8 cellular contexts compared by ENCODE assay signal in genomic region chr20:6122873-6123649, GRCh38. TPM values are rescaled to one million over a fixed set of nuclear protein-coding genes. Genes with fewer than 3 reads are reported as not detected.
DNase-seq lines count a peak whose midpoint lies in the region; ATAC-seq and TF ChIP-seq lines count a peak whose summit lies in the region.

FERMT1 (minus strand) TSS chr20:6123030; CDS start chr20:6119554, 3,476 bp downstream.

- H3K4me1 ChIP-seq in CD8-positive, alpha-beta T cell (ENCODE audit: insufficient read depth, low read length): no peaks in the 10 kb centered on the region
- H3K4me1 ChIP-seq in right lobe of liver: peaks cover 0 to 15% (median 0%) of the 10 kb centered on the region in 4 donors

- CTCF ChIA-PET in CD8-positive, alpha-beta T cell (lab: Charles Lee): no interaction called here

- no peaks in the 10 kb centered on the region for H3K36me3 Mint-ChIP-seq in CD8-positive, alpha-beta T cell

- H3K9me3 Mint-ChIP-seq in CD8-positive, alpha-beta T cell: no peaks in the 10 kb centered on the region

- peak; percentile 25 for TF ChIP-seq POLR2A in right lobe of liver (IDR thresholded peaks at IDR 0.05)

- no peak within 1 kb of the TSS for H3K27ac Mint-ChIP-seq in CD8-positive, alpha-beta T cell

- no peak for TF ChIP-seq CTCF in CD8-positive, alpha-beta T cell (IDR thresholded peaks at IDR 0.05)
- peak in 3 of 4 donors; percentile 26 to 42 (median 31) for TF ChIP-seq CTCF in right lobe of liver (IDR thresholded peaks at IDR 0.05)

- no peak within 1 kb of the TSS for H3K27ac ChIP-seq in CD8-positive, alpha-beta T cell (ENCODE audit: low read depth, low read length)
- no peak within 1 kb of the TSS for H3K27ac ChIP-seq in right lobe of liver

- no peak for ATAC-seq in CD8-positive, alpha-beta T cell
- ATAC-seq in GM19467 (IDR thresholded peaks at IDR 0.05; ENCODE audit: unreplicated experiment) (peak; percentile 60), right lobe of liver (peak; percentile 97 to 99 (median 98))

- peaks cover 4% of the 10 kb centered on the region for H3K27me3 ChIP-seq in CD8-positive, alpha-beta T cell (ENCODE audit: insufficient read depth, low read length)
- H3K27me3 ChIP-seq in right lobe of liver: no peaks in the 10 kb centered on the region

- H3K4me3 ChIP-seq in CD8-positive, alpha-beta T cell (ENCODE audit: low read depth, low read length): no peak within 1 kb of the TSS
- peak within 1 kb of the TSS; percentile 38 to 47 (median 45) for H3K4me3 ChIP-seq in right lobe of liver

- POLR2A ChIA-PET in CD8-positive, alpha-beta T cell (lab: Charles Lee): no interaction called here

- no peaks in the 10 kb centered on the region for H3K36me3 ChIP-seq in CD8-positive, alpha-beta T cell (ENCODE audit: insufficient read depth, low read length)
- no peaks in the 10 kb centered on the region for H3K36me3 ChIP-seq in right lobe of liver

- peak within 1 kb of the TSS; percentile 22 for H3K4me3 Mint-ChIP-seq in CD8-positive, alpha-beta T cell

- peaks cover 47% of the 10 kb centered on the region for H3K27me3 Mint-ChIP-seq in CD8-positive, alpha-beta T cell (ENCODE audit: low read depth)

- intact Hi-C loops in CD8-positive, alpha-beta T cell (cut with DNase I, micrococcal nuclease): loop anchor here in 1 of 2 experiments (1.0 kb wide), 1 partner anchor 48 kb away; no protein-coding TSS in a partner anchor
- intact Hi-C loops in right lobe of liver (cut with DNase I): no loop called here

- DNase-seq in CD8-positive, alpha-beta T cell: no peak
- DNase-seq in LHCN-M2 (ENCODE audit: low read depth): peak; percentile 90
- peak; percentile 47 for DNase-seq in SKM-1 treated with dmso at 0.1 percent for 144 hours (lab: John Stamatoyannopoulos, UW; ENCODE audit: unreplicated experiment)
- DNase-seq in dermis blood vessel endothelial cell: peak; percentile 48
- DNase-seq in right lobe of liver: peak; percentile 66 to 76 (median 71)
- DNase-seq in stimulated activated CD8-positive, alpha-beta memory T cell treated with anti-CD3 and anti-CD28 coated beads, Interleukin-4, amount 100 ng/mL, for 24 hours (ENCODE audit: low read depth): peak; percentile 11
- no peak for DNase-seq in NCI-H446 treated with DMSO at 0.1 percent for 48 hours (lab: John Stamatoyannopoulos, UW)

- WGBS in right lobe of liver (ENCODE audit: insufficient coverage, low coverage, low lambda C conversion rate, missing lambda C conversion rate): 53% methylated on average over 4 of the region's 55 CpGs

- peaks cover 9% of the 10 kb centered on the region for H3K4me1 Mint-ChIP-seq in CD8-positive, alpha-beta T cell (ENCODE audit: low read depth)

- H3K9me3 ChIP-seq in CD8-positive, alpha-beta T cell (ENCODE audit: low read length): no peaks in the 10 kb centered on the region
- H3K9me3 ChIP-seq in right lobe of liver: no peaks in the 10 kb centered on the region

RNA-seq across cellular contexts. Expression of gene FERMT1, which starts in this region (rescaled TPM):
- total RNA-seq in CD8-positive, alpha-beta T cell: not detected
- 6.1 and 8.3 TPM in 2 replicates for total RNA-seq in LHCN-M2 (2014; rRNA removed)
- polyA plus RNA-seq in LHCN-M2 (2012): 1.7 TPM
- total RNA-seq in dermis blood vessel endothelial cell: under 0.01 and 0.28 TPM in 2 replicates
- total RNA-seq in right lobe of liver: 1 to 10 TPM in 2 of 6 experiments, under 1 TPM in 4; 0.15 to 2.0 (median 0.55) TPM

Comparison
In these comparisons a context has a peak if more than half of its experiments do, and no peak if none do; other contexts are left out.
1. Peak in DNase-seq in dermis blood vessel endothelial cell; RNA of the gene not detected or under 1 TPM.
2. DNase-seq: peak in LHCN-M2 (single experiment), SKM-1 treated with dmso at 0.1 percent for 144 hours (single experiment), right lobe of liver (3 of 3) and stimulated activated CD8-positive, alpha-beta memory T cell treated with anti-CD3 and anti-CD28 coated beads, Interleukin-4, amount 100 ng/mL, for 24 hours (single experiment); none in CD8-positive, alpha-beta T cell (0 of 7) and NCI-H446 treated with DMSO at 0.1 percent for 48 hours (single experiment).